Comparison of ENCODE assay signal across 8 cellular contexts in genomic region chr22:20506543-20507252, GRCh38. TPM values are rescaled to one million over a fixed set of nuclear protein-coding genes. Genes with fewer than 3 reads are reported as not detected.
DNase-seq lines count a peak whose midpoint lies in the region; ATAC-seq, FAIRE-seq and TF ChIP-seq lines count a peak whose summit lies in the region.

No MANE protein-coding gene starts in this region.

- no peak for FAIRE-seq in frontal cortex (lab: Jason Lieb, UNC)

- H4K20me1 ChIP-seq in osteoblast (ENCODE audit: insufficient read depth, low read length), result peaks cover 27% of the 10 kb centered on the region

- intact Hi-C loops in CD4-positive, alpha-beta T cell (cut with DNase I, micrococcal nuclease), result loop anchor here in 1 of 2 experiments (2.0 to 5.0 kb wide), 3 partner anchors 58 to 416 kb away; partner anchors contain the start of genes RANBP1 and TRMT2A

- no peak for TF ChIP-seq CTCF in CD4-positive, alpha-beta T cell (IDR thresholded peaks at IDR 0.05)
- TF ChIP-seq CTCF in endodermal cell (conservative IDR thresholded peaks at IDR 0.05), result no peak
- TF ChIP-seq CTCF in osteoblast (IDR thresholded peaks at IDR 0.05; ENCODE audit: extremely low read depth, low read depth, low read length), result no peak
- TF ChIP-seq CTCF in foreskin keratinocyte (conservative IDR thresholded peaks at IDR 0.05), result no peak

- 60 to 82% methylated on average over 1 to 13 of the region's 13 CpGs for WGBS in endodermal cell (ENCODE audit: insufficient coverage in 1 of 2, insufficient read length in 1 of 2), 2 experiments

- no peak overlapping the region for H3K9ac ChIP-seq in endodermal cell (ENCODE audit: extremely low read depth, low read length, poor library complexity, severe bottlenecking)

- H2AFZ ChIP-seq in osteoblast (ENCODE audit: low read length), result peak overlapping the region; percentile 95

- POLR2A ChIA-PET in CD4-positive, alpha-beta T cell (lab: Charles Lee), result interaction anchor here (1.5 to 5.6 kb wide), 9 partner anchors 11 to 64 kb away, joined by 3 to 60 read pairs (median 8); no protein-coding TSS in a partner anchor

- CTCF ChIA-PET in CD4-positive, alpha-beta T cell (lab: Charles Lee), result interaction anchor here (2.5 kb wide), 1 partner anchor 58 kb away, joined by 11 read pairs; no protein-coding TSS in a partner anchor

- peaks cover 44% of the 10 kb centered on the region for H3K4me1 Mint-ChIP-seq in CD4-positive, alpha-beta T cell (ENCODE audit: low read depth)
- peaks cover 30% of the 10 kb centered on the region for H3K4me1 Mint-ChIP-seq in endodermal cell

- H3K36me3 Mint-ChIP-seq in CD4-positive, alpha-beta T cell (ENCODE audit: low read depth), result peaks cover 39% of the 10 kb centered on the region
- H3K36me3 Mint-ChIP-seq in endodermal cell (ENCODE audit: low read depth), result peaks cover 5% of the 10 kb centered on the region

- peak overlapping the region; percentile 94 for H3K27ac Mint-ChIP-seq in CD4-positive, alpha-beta T cell
- no peak overlapping the region for H3K27ac Mint-ChIP-seq in endodermal cell

- no peaks in the 10 kb centered on the region for H3K27me3 Mint-ChIP-seq in CD4-positive, alpha-beta T cell
- H3K27me3 Mint-ChIP-seq in endodermal cell (ENCODE audit: insufficient read depth), result no peaks in the 10 kb centered on the region

- peaks cover 46% of the 10 kb centered on the region for H3K79me2 ChIP-seq in osteoblast (ENCODE audit: insufficient read depth, low read length)

- ATAC-seq in CD4-positive, alpha-beta T cell (ENCODE audit: poor library complexity), result no peak
- no peak for ATAC-seq in foreskin keratinocyte

- H3K36me3 ChIP-seq in endodermal cell (ENCODE audit: control insufficient read depth, insufficient read depth, low read length), result peaks cover 4% of the 10 kb centered on the region
- no peaks in the 10 kb centered on the region for H3K36me3 ChIP-seq in osteoblast (ENCODE audit: insufficient read depth, low read length)

- no peak for DNase-seq in CD4-positive, alpha-beta T cell
- DNase-seq in OCI-M1 (lab: John Stamatoyannopoulos, UW) (peak; percentile 44), endodermal cell (no peak), osteoblast (ENCODE audit: insufficient read length, low spot score, missing footprints) (no peak), foreskin keratinocyte (no peak), frontal cortex (ENCODE audit: low spot score in 2 of 2) (no peak), NCI-H345 treated with DMSO at 0.1 percent for 48 hours (lab: John Stamatoyannopoulos, UW; ENCODE audit: unreplicated experiment) (no peak), dermis blood vessel endothelial cell (no peak)

- peaks cover 4% of the 10 kb centered on the region for H3K4me1 ChIP-seq in endodermal cell (ENCODE audit: control insufficient read depth, insufficient read depth, low read length)
- peaks cover 38% of the 10 kb centered on the region for H3K4me1 ChIP-seq in osteoblast (ENCODE audit: insufficient read depth, low read length)
- peaks cover 32% of the 10 kb centered on the region for H3K4me1 ChIP-seq in foreskin keratinocyte

- no peaks in the 10 kb centered on the region for H3K9me3 Mint-ChIP-seq in CD4-positive, alpha-beta T cell
- no peaks in the 10 kb centered on the region for H3K9me3 Mint-ChIP-seq in endodermal cell

- H3K27ac ChIP-seq in CD4-positive, alpha-beta T cell (ENCODE audit: low read depth, low read length), result no peak overlapping the region
- H3K27ac ChIP-seq in endodermal cell (ENCODE audit: low read depth, low read length) (no peak overlapping the region), osteoblast (ENCODE audit: low read depth, low read length) (peak overlapping the region; percentile 95), foreskin keratinocyte (no peak overlapping the region)

- H3K9me3 ChIP-seq in CD4-positive, alpha-beta T cell (ENCODE audit: control insufficient read depth, low read length), result no peaks in the 10 kb centered on the region
- H3K9me3 ChIP-seq in endodermal cell (ENCODE audit: control insufficient read depth, low read length) (no peaks in the 10 kb centered on the region), osteoblast (ENCODE audit: low read depth, low read length) (no peaks in the 10 kb centered on the region)

- H3K4me2 ChIP-seq in osteoblast (ENCODE audit: insufficient read depth, low read length), result peak overlapping the region; percentile 96

- peak overlapping the region; percentile 98 for H3K4me3 Mint-ChIP-seq in CD4-positive, alpha-beta T cell
- H3K4me3 Mint-ChIP-seq in endodermal cell, result peak overlapping the region; percentile 85

- H3K4me3 ChIP-seq in endodermal cell (ENCODE audit: low read length) (peak overlapping the region; percentile 100), osteoblast (ENCODE audit: insufficient read depth, low read length) (peak overlapping the region; percentile 89)

- H3K27me3 ChIP-seq in CD4-positive, alpha-beta T cell (ENCODE audit: control insufficient read depth, insufficient read depth, low read length), result no peaks in the 10 kb centered on the region
- no peaks in the 10 kb centered on the region for H3K27me3 ChIP-seq in endodermal cell (ENCODE audit: control insufficient read depth, insufficient read depth, low read length, poor library complexity, severe bottlenecking)
- H3K27me3 ChIP-seq in osteoblast (ENCODE audit: insufficient read depth, low read length), result no peaks in the 10 kb centered on the region
- H3K27me3 ChIP-seq in foreskin keratinocyte, result no peaks in the 10 kb centered on the region

RNA-seq across cellular contexts. Expression of gene MED15, which starts 0.7 kb away (rescaled TPM):
- total RNA-seq in CD4-positive, alpha-beta T cell, result 100 to 1,000 TPM; 181 to 191 TPM
- 10 to 100 TPM; 61.4 to 62.7 TPM for total RNA-seq in endodermal cell
- polyA plus RNA-seq in endodermal cell (2013, experiment 1 of 2), result 49.1 TPM
- 45.9 TPM for polyA plus RNA-seq in endodermal cell (2013, experiment 2 of 2)
- 36.9 and 49.8 TPM in 2 replicates for total RNA-seq in osteoblast
- 49.3 and 61.4 TPM in 2 replicates for total RNA-seq in foreskin keratinocyte
- 60.0 and 71.4 TPM in 2 replicates for polyA plus RNA-seq in foreskin keratinocyte
- total RNA-seq in frontal cortex, result 13.0 TPM
- 33.0 and 37.8 TPM in 2 replicates for total RNA-seq in dermis blood vessel endothelial cell

RNA-seq across cellular contexts. Expression of gene KLHL22, which starts 11.1 kb away (rescaled TPM):
- total RNA-seq in CD4-positive, alpha-beta T cell, result 10 to 100 TPM; 24.1 to 27.7 TPM
- total RNA-seq in endodermal cell (10 to 100 TPM; 26.5 to 32.8 TPM), osteoblast (36.9 and 46.6 TPM in 2 replicates), foreskin keratinocyte (12.4 and 14.3 TPM in 2 replicates), frontal cortex (46.9 TPM), dermis blood vessel endothelial cell (19.5 and 28.1 TPM in 2 replicates)
- 23.7 TPM for polyA plus RNA-seq in endodermal cell (2013, experiment 1 of 2)
- 23.3 TPM for polyA plus RNA-seq in endodermal cell (2013, experiment 2 of 2)
- 10.7 and 12.5 TPM in 2 replicates for polyA plus RNA-seq in foreskin keratinocyte
